Comparison of ENCODE assay signal across 33 cellular contexts in the genomic region with DNA sequence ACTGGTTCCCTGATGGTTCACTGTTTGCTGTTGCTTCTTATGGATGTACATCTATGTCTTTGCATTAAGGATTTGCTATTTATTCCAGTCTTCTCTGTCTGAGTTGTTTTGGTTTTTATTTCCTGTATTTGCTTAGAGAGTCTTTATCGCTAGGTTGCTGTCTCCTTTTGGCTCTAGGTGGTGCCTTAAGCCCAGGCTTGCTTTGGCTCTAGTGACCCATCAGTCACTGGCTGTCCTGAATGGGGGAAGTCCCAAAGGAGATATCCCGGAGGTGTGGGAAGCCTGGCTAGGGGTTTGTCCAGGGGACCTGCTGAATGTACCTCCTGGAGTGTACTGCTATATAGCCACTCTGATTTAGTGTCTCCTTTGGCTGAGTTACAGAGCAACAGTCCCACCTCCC. TPM values are rescaled to one million over a fixed set of nuclear protein-coding genes. Genes with fewer than 3 reads are reported as not detected.
"Had no signal": no experiment of that assay in that cellular context is flagged by ENCODE, and none has a peak within 500 bp of the region (broad histone marks: within the 10 kb centered on the region; RNA-seq: fewer than 3 reads in every experiment).

No MANE protein-coding gene starts in this region.

- H3K4me3 Mint-ChIP-seq: activated CD4-positive, alpha-beta memory T cell treated with anti-CD3 and anti-CD28 coated beads, Interleukin-2, amount 10 ng/mL, durations not matched to agents 7 days and 5 days; activated CD4-positive, alpha-beta T cell treated with anti-CD3 and anti-CD28 coated beads, Interleukin-2, amount 10 ng/mL, durations not matched to agents 7 days and 5 days; activated naive CD4-positive, alpha-beta T cell treated with anti-CD3 and anti-CD28 coated beads, Interleukin-2, amount 10 ng/mL, durations not matched to agents 7 days and 5 days; activated naive CD8-positive, alpha-beta T cell treated with anti-CD3 and anti-CD28 coated beads, Interleukin-2, amount 10 ng/mL, durations not matched to agents 7 days and 5 days; activated T-cell treated with anti-CD3 and anti-CD28 coated beads, Interleukin-2, amount 50 U/mL, for 24 hours; activated T-cell treated with anti-CD3 and anti-CD28 coated beads, Interleukin-2, amount 50 U/mL, for 72 hours; brain; T-helper 17 cell; T-helper 2 cell treated with Interferon-gamma antibody and Interleukin-4, amounts not matched to agents 5 μg/mL and 100 μg/mL, for 36 hours had no signal

- H3K4me1 Mint-ChIP-seq: activated CD4-positive, alpha-beta memory T cell treated with anti-CD3 and anti-CD28 coated beads, Interleukin-2, amount 10 ng/mL, durations not matched to agents 7 days and 5 days; activated CD4-positive, alpha-beta T cell treated with anti-CD3 and anti-CD28 coated beads, Interleukin-2, amount 10 ng/mL, durations not matched to agents 7 days and 5 days; activated naive CD4-positive, alpha-beta T cell treated with anti-CD3 and anti-CD28 coated beads, Interleukin-2, amount 10 ng/mL, durations not matched to agents 7 days and 5 days; activated naive CD8-positive, alpha-beta T cell treated with anti-CD3 and anti-CD28 coated beads, Interleukin-2, amount 10 ng/mL, durations not matched to agents 7 days and 5 days; brain; T-helper 17 cell had no signal

- ATAC-seq: activated naive CD4-positive, alpha-beta T cell treated with anti-CD3 and anti-CD28 coated beads, Interleukin-2, amount 50 U/mL, for 72 hours; activated T-cell treated with anti-CD3 and anti-CD28 coated beads, Interleukin-2, amount 50 U/mL, for 72 hours; foreskin keratinocyte; gastrocnemius medialis; heart right ventricle; T-helper 17 cell had no signal

- H3K9me3 Mint-ChIP-seq: activated CD4-positive, alpha-beta memory T cell treated with anti-CD3 and anti-CD28 coated beads, Interleukin-2, amount 10 ng/mL, durations not matched to agents 7 days and 5 days; activated CD4-positive, alpha-beta T cell treated with anti-CD3 and anti-CD28 coated beads, Interleukin-2, amount 10 ng/mL, durations not matched to agents 7 days and 5 days; activated naive CD4-positive, alpha-beta T cell treated with anti-CD3 and anti-CD28 coated beads, Interleukin-2, amount 10 ng/mL, durations not matched to agents 7 days and 5 days; activated naive CD8-positive, alpha-beta T cell treated with anti-CD3 and anti-CD28 coated beads, Interleukin-2, amount 10 ng/mL, durations not matched to agents 7 days and 5 days; activated T-cell treated with anti-CD3 and anti-CD28 coated beads, Interleukin-2, amount 50 U/mL, for 24 hours; T-helper 2 cell treated with Interferon-gamma antibody and Interleukin-4, amounts not matched to agents 5 μg/mL and 100 μg/mL, for 36 hours had no signal

- H3K4me1 ChIP-seq: ascending aorta, breast epithelium, colonic mucosa, esophagus muscularis mucosa, foreskin keratinocyte, gastrocnemius medialis, heart right ventricle had no signal

- DNase-seq: activated CD4-positive, alpha-beta memory T cell treated with anti-CD3 and anti-CD28 coated beads, Interleukin-2, amount 10 ng/mL, durations not matched to agents 7 days and 5 days; activated CD4-positive, alpha-beta T cell treated with anti-CD3 and anti-CD28 coated beads for 1 hour; activated CD4-positive, alpha-beta T cell treated with anti-CD3 and anti-CD28 coated beads for 4 hours; activated CD4-positive, alpha-beta T cell treated with anti-CD3 and anti-CD28 coated beads, Interleukin-2, amount 10 ng/mL, durations not matched to agents 7 days and 5 days; activated CD4-positive, alpha-beta T cell treated with anti-CD3 and anti-CD28 coated beads, Interleukin-2, amount 50 U/mL, for 4 hours; activated CD8-positive, alpha-beta memory T cell treated with anti-CD3 and anti-CD28 coated beads, Interleukin-2, amount 50 U/mL, for 48 hours; activated gamma-delta T cell; activated naive CD4-positive, alpha-beta T cell; activated naive CD4-positive, alpha-beta T cell treated with anti-CD3 and anti-CD28 coated beads, Interleukin-2, amount 10 ng/mL, durations not matched to agents 7 days and 5 days; activated naive CD8-positive, alpha-beta T cell treated with anti-CD3 and anti-CD28 coated beads, Interleukin-2, amount 10 ng/mL, durations not matched to agents 7 days and 5 days; activated T-cell treated with anti-CD3 and anti-CD28 coated beads for 4 hours; activated T-cell treated with anti-CD3 and anti-CD28 coated beads, Interleukin-2, amount 50 U/mL, for 24 hours; activated T-cell treated with anti-CD3 and anti-CD28 coated beads, Interleukin-2, amount 50 U/mL, for 72 hours; central memory CD4-positive, alpha-beta T cell; cerebellar nuclear complex; colonic mucosa; dorsolateral prefrontal cortex; effector memory CD4-positive, alpha-beta T cell; erythroblast; foreskin keratinocyte; gastrocnemius medialis; heart right ventricle; T-helper 1 cell; T-helper 17 cell; T1000 had no signal

- H3K4me3 ChIP-seq: ascending aorta, breast epithelium, cardiac muscle cell, colonic mucosa, dorsolateral prefrontal cortex, esophagus muscularis mucosa, gastrocnemius medialis, heart right ventricle had no signal

- H3K27ac Mint-ChIP-seq: activated CD4-positive, alpha-beta memory T cell treated with anti-CD3 and anti-CD28 coated beads, Interleukin-2, amount 10 ng/mL, durations not matched to agents 7 days and 5 days; activated CD4-positive, alpha-beta T cell treated with anti-CD3 and anti-CD28 coated beads, Interleukin-2, amount 10 ng/mL, durations not matched to agents 7 days and 5 days; activated naive CD4-positive, alpha-beta T cell treated with anti-CD3 and anti-CD28 coated beads, Interleukin-2, amount 10 ng/mL, durations not matched to agents 7 days and 5 days; activated naive CD4-positive, alpha-beta T cell treated with anti-CD3 and anti-CD28 coated beads, Interleukin-2, amount 50 U/mL, for 72 hours; activated naive CD8-positive, alpha-beta T cell treated with anti-CD3 and anti-CD28 coated beads, Interleukin-2, amount 10 ng/mL, durations not matched to agents 7 days and 5 days; activated T-cell treated with anti-CD3 and anti-CD28 coated beads, Interleukin-2, amount 50 U/mL, for 24 hours; activated T-cell treated with anti-CD3 and anti-CD28 coated beads, Interleukin-2, amount 50 U/mL, for 72 hours; brain; T-helper 17 cell; T-helper 2 cell treated with Interferon-gamma antibody and Interleukin-4, amounts not matched to agents 5 μg/mL and 100 μg/mL, for 36 hours had no signal

- H3K36me3 Mint-ChIP-seq: activated naive CD4-positive, alpha-beta T cell treated with anti-CD3 and anti-CD28 coated beads, Interleukin-2, amount 10 ng/mL, durations not matched to agents 7 days and 5 days; activated naive CD8-positive, alpha-beta T cell treated with anti-CD3 and anti-CD28 coated beads, Interleukin-2, amount 10 ng/mL, durations not matched to agents 7 days and 5 days; brain had no signal

- H3K27ac ChIP-seq: ascending aorta, breast epithelium, cardiac muscle cell, colonic mucosa, dorsolateral prefrontal cortex, esophagus muscularis mucosa, foreskin keratinocyte, gastrocnemius medialis, heart right ventricle had no signal

- H3K27me3 Mint-ChIP-seq: activated CD4-positive, alpha-beta memory T cell treated with anti-CD3 and anti-CD28 coated beads, Interleukin-2, amount 10 ng/mL, durations not matched to agents 7 days and 5 days; activated CD4-positive, alpha-beta T cell treated with anti-CD3 and anti-CD28 coated beads, Interleukin-2, amount 10 ng/mL, durations not matched to agents 7 days and 5 days; activated naive CD4-positive, alpha-beta T cell treated with anti-CD3 and anti-CD28 coated beads, Interleukin-2, amount 10 ng/mL, durations not matched to agents 7 days and 5 days had no signal

- H3K36me3 ChIP-seq: ascending aorta, breast epithelium, cardiac muscle cell, colonic mucosa, esophagus muscularis mucosa, gastrocnemius medialis, heart right ventricle had no signal

- H3K27me3 ChIP-seq: ascending aorta, breast epithelium, cardiac muscle cell, colonic mucosa, esophagus muscularis mucosa, foreskin keratinocyte, gastrocnemius medialis, heart right ventricle had no signal

- H3K9me3 ChIP-seq: ascending aorta, breast epithelium, colonic mucosa, esophagus muscularis mucosa, gastrocnemius medialis had no signal

RNA-seq across cellular contexts. Expression of gene MCHR2, which starts 53.4 kb away (rescaled TPM):
- total RNA-seq: activated CD4-positive, alpha-beta memory T cell treated with anti-CD3 and anti-CD28 coated beads, Interleukin-2, amount 10 ng/mL, durations not matched to agents 7 days and 5 days; activated CD4-positive, alpha-beta T cell treated with anti-CD3 and anti-CD28 coated beads, Interleukin-2, amount 10 ng/mL, durations not matched to agents 7 days and 5 days; activated naive CD4-positive, alpha-beta T cell treated with anti-CD3 and anti-CD28 coated beads, Interleukin-2, amount 50 U/mL, for 72 hours; activated naive CD8-positive, alpha-beta T cell treated with anti-CD3 and anti-CD28 coated beads, Interleukin-2, amount 10 ng/mL, durations not matched to agents 7 days and 5 days; activated T-cell treated with anti-CD3 and anti-CD28 coated beads, Interleukin-2, amount 50 U/mL, for 72 hours; ascending aorta; breast epithelium; cardiac muscle cell; colonic mucosa; esophagus muscularis mucosa; foreskin keratinocyte; gastrocnemius medialis; glomerular endothelial cell; heart right ventricle; T-helper 17 cell had no signal
- polyA plus RNA-seq: cardiac muscle cell, foreskin keratinocyte, heart right ventricle had no signal
